Comparison of ENCODE assay signal across 1 cellular context in the genomic region with DNA sequence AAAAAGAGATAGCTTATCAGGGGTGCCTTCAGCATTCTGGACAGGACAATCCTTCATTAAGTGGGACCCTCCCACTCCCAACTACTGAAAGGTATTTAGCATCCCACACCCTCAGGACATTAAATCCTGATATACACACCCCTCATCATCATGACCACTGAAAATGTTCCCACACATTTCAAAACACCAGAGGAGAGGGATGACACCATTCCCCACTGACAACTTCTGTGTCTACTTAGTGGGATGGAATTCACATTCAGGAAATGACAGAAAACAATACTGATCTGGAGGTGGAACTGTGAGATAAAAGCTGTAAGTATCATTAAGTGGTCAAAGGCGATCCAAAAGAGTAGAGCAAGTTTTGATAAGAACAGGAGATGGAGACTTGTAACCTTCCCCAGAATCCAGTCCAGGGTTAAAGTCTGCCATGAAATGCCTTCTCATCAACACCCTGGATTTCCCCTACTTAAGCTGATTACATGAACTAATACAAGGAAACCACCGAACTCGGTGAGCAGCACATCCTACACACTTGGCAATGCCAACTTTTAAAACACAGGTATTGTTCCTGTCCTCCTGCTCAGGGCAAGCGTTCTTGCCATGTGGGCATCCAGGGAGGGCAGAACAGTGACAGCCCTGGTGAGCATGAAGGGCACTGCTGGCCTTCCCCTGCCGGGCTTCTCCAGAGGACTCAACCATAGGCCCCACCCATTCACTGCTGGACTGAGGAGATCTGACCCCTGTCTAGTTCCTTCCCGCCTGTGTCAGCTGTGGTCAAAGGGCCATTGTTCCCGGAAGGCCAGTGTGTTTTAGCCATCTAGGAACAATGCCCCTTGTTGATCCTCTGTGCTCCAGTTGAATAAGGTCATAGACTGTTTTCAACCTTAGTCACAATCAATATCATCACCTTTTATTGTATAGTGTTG.
TF ChIP-seq lines count a peak whose summit lies in the region.

No MANE protein-coding gene starts in this region.

TF ChIP-seq in H1, 55 proteins besides CTCF, POLR2A, EP300 and RAD21 (continued from another document):
- TF ChIP-seq ATF2 (IDR thresholded peaks at IDR 0.05; ENCODE audit: low read length) (no peak), TCF12 (IDR thresholded peaks at IDR 0.05; ENCODE audit: low read depth, low read length) (no peak), NANOG (IDR thresholded peaks at IDR 0.05; ENCODE audit: insufficient read depth, low read depth, low read length, poor library complexity, severe bottlenecking) (no peak), KDM5A (IDR thresholded peaks at IDR 0.05; ENCODE audit: low read length) (no peak), EZH2 (IDR thresholded peaks at IDR 0.05; ENCODE audit: low read depth, low read length, severe bottlenecking) (no peak), CTBP2 (IDR thresholded peaks at IDR 0.05; ENCODE audit: borderline replicate concordance, insufficient read depth, insufficient read length, low read length) (no peak), PHF8 (conservative IDR thresholded peaks at IDR 0.05; ENCODE audit: low read depth, low read length) (no peak), CREB1 (IDR thresholded peaks at IDR 0.05) (no peak)
